In genomic region chr7:130943336-130943901, GRCh38 we compare ENCODE assay signal across 8 cellular contexts.
DNase-seq lines count a peak whose midpoint lies in the region; ATAC-seq and TF ChIP-seq lines count a peak whose summit lies in the region.

No MANE protein-coding gene starts in this region.

- H3K36me3 ChIP-seq in mucosa of rectum (ENCODE audit: control insufficient read depth in 2 of 2, insufficient read depth in 2 of 2, low read length in 2 of 2): no peaks in the 10 kb centered on the region

- H3K4me3 ChIP-seq in GM12865 (ENCODE audit: low read depth, low read length) (peak overlapping the region; percentile 63), choroid plexus epithelial cell (ENCODE audit: low read depth, low read length) (peak overlapping the region; percentile 42), mucosa of rectum (ENCODE audit: low read length in 2 of 2) (peak overlapping the region; percentile 58 to 83)

- DNase-seq in GM12865 (ENCODE audit: low read depth) (no peak), NCI-H774 (lab: John Stamatoyannopoulos, UW) (peak; percentile 14), choroid plexus epithelial cell (ENCODE audit: low read depth) (peak; percentile 92), NCI-H1694 (lab: John Stamatoyannopoulos, UW) (no peak)

- no peaks in the 10 kb centered on the region for H3K9me3 ChIP-seq in mucosa of rectum (ENCODE audit: control insufficient read depth in 2 of 2, low read length in 2 of 2)

- peaks cover 11 to 19% of the 10 kb centered on the region in 2 donors for H3K4me1 ChIP-seq in mucosa of rectum (ENCODE audit: control insufficient read depth in 2 of 2, insufficient read depth in 2 of 2, low read length in 2 of 2)

- peak overlapping the region; percentile 72 to 82 for H3K9ac ChIP-seq in mucosa of rectum (ENCODE audit: low read depth in 1 of 2, low read length in 2 of 2)

- H3K27me3 ChIP-seq in mucosa of rectum (ENCODE audit: control insufficient read depth in 2 of 2, insufficient read depth in 2 of 2, low read length in 2 of 2): no peaks in the 10 kb centered on the region

- H3K27ac ChIP-seq in mucosa of rectum (ENCODE audit: low read depth in 2 of 2, low read length in 2 of 2): peak overlapping the region; percentile 70 to 93

- TF ChIP-seq CTCF in GM12865 (IDR thresholded peaks at IDR 0.05; ENCODE audit: insufficient read depth, low read depth, low read length, missing control alignments) (no peak), choroid plexus epithelial cell (conservative IDR thresholded peaks at IDR 0.05; ENCODE audit: low read depth, low read length) (no peak)

- ATAC-seq in HG03097 (IDR thresholded peaks at IDR 0.05; ENCODE audit: low FRiP score, unreplicated experiment) (no peak), GM18861 (IDR thresholded peaks at IDR 0.05; ENCODE audit: unreplicated experiment) (no peak), HG03565 (IDR thresholded peaks at IDR 0.05; ENCODE audit: unreplicated experiment) (no peak)

Comparison
In these comparisons a context has a peak if more than half of its experiments do, and no peak if none do; other contexts are left out.
1. DNase-seq: peak in NCI-H774 (single experiment) and choroid plexus epithelial cell (single experiment); none in GM12865 (single experiment) and NCI-H1694 (single experiment).
2. Peak in every context shown above with its lines, with median percentiles within 50 percentile points of each other: H3K4me3 ChIP-seq.